In the genomic region with DNA sequence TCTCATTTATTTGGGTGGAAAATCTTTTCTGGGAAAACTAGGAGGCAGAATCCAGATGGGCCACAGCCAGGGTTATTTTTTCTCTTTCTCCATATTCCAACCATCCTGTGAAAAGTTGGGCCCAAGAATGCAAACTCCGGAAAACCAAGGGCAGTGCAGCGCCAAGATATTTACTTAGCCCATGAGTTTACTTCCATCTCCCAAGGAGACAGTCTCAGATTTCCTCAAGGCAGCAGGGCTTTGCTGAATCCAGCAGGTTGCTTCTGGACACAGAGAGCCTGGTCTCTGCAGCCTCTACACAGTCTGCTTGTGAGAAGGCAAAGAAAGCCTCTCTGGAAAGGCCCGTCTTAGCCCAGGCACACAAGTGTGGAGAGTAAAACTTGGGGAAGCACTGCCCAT, we compare ENCODE assay signal across 2 cellular contexts.
TF ChIP-seq lines count a peak whose summit lies in the region.

No MANE protein-coding gene starts in this region.

TF ChIP-seq in SK-N-SH, 30 proteins besides CTCF, POLR2A, EP300 and RAD21:
- TF ChIP-seq RXRA (IDR thresholded peaks at IDR 0.05; ENCODE audit: borderline replicate concordance, low read depth) (no peak), FOXM1 (IDR thresholded peaks at IDR 0.05; ENCODE audit: low read depth) (no peak), MXI1 (IDR thresholded peaks at IDR 0.05; ENCODE audit: low read depth, low read length) (no peak), JUND (IDR thresholded peaks at IDR 0.05) (no peak), RCOR1 (IDR thresholded peaks at IDR 0.05; ENCODE audit: low read length) (no peak), NRF1 (IDR thresholded peaks at IDR 0.05; ENCODE audit: low read depth, low read length) (no peak), EZH2phosphoT487 (IDR thresholded peaks at IDR 0.05; ENCODE audit: borderline replicate concordance, low read depth) (no peak), GATA2 (CRISPR knock-in tag; IDR thresholded peaks at IDR 0.05) (no peak), PBX3 (IDR thresholded peaks at IDR 0.05) (no peak), TEAD4 (IDR thresholded peaks at IDR 0.05; ENCODE audit: borderline replicate concordance, insufficient read depth) (no peak), POLR2AphosphoS5 (IDR thresholded peaks at IDR 0.05; ENCODE audit: low read depth, low read length) (no peak), RFX5 (IDR thresholded peaks at IDR 0.05; ENCODE audit: low read length) (no peak), USF2 (IDR thresholded peaks at IDR 0.05; ENCODE audit: borderline replicate concordance, low read depth, low read length) (no peak), FOXJ3 (CRISPR knock-in tag; IDR thresholded peaks at IDR 0.05) (no peak), MEF2A (IDR thresholded peaks at IDR 0.05; ENCODE audit: borderline replicate concordance, low read depth) (no peak)
- TF ChIP-seq, protein P1, sequence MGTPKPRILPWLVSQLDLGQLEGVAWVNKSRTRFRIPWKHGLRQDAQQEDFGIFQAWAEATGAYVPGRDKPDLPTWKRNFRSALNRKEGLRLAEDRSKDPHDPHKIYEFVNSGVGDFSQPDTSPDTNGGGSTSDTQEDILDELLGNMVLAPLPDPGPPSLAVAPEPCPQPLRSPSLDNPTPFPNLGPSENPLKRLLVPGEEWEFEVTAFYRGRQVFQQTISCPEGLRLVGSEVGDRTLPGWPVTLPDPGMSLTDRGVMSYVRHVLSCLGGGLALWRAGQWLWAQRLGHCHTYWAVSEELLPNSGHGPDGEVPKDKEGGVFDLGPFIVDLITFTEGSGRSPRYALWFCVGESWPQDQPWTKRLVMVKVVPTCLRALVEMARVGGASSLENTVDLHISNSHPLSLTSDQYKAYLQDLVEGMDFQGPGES (IDR thresholded peaks at IDR 0.05; ENCODE audit: low read depth, low read length), result no peak

TF ChIP-seq in endothelial cell of umbilical vein, 7 proteins besides CTCF, POLR2A, EP300 and RAD21:
- TF ChIP-seq JUN (IDR thresholded peaks at IDR 0.05; ENCODE audit: borderline replicate concordance, insufficient read depth, insufficient read length, low read depth), result no peak
- no peak for TF ChIP-seq MYC (IDR thresholded peaks at IDR 0.05; ENCODE audit: low read depth, low read length)
- TF ChIP-seq EZH2 (IDR thresholded peaks at IDR 0.05; ENCODE audit: borderline replicate concordance, low read depth, low read length, severe bottlenecking), result no peak
- TF ChIP-seq GATA2 (IDR thresholded peaks at IDR 0.05; ENCODE audit: insufficient read depth, insufficient read length, low read depth, low read length), result no peak
- TF ChIP-seq MAX (IDR thresholded peaks at IDR 0.05; ENCODE audit: insufficient read depth, insufficient read length), result no peak
- no peak for TF ChIP-seq FOS (IDR thresholded peaks at IDR 0.05; ENCODE audit: borderline replicate concordance, insufficient read depth, low read length)
- no peak for TF ChIP-seq POLR2AphosphoS5 (IDR thresholded peaks at IDR 0.05; ENCODE audit: insufficient read depth, low read depth, low read length)
